In genomic region chr19:19040417-19040816, GRCh38 we compare ENCODE assay signal across 8 cellular contexts. TPM values are rescaled to one million over a fixed set of nuclear protein-coding genes. Genes with fewer than 3 reads are reported as not detected.
DNase-seq lines count a peak whose midpoint lies in the region; ATAC-seq, FAIRE-seq and TF ChIP-seq lines count a peak whose summit lies in the region.
"Had no signal": no experiment of that assay in that cellular context is flagged by ENCODE, and none has a peak within 500 bp of the region (broad histone marks: within the 10 kb centered on the region; RNA-seq: fewer than 3 reads in every experiment).

No MANE protein-coding gene starts in this region.

- intact Hi-C loops in heart left ventricle (cut with DNase I) = no loop called here
- intact Hi-C loops in spleen (cut with DNase I; ENCODE audit: low total_unique reads) = no loop called here

- H3K27me3 ChIP-seq in heart left ventricle = no peaks in the 10 kb centered on the region
- no peaks in the 10 kb centered on the region for H3K27me3 ChIP-seq in spleen (replicated peaks in 1 of 7)
- no peaks in the 10 kb centered on the region for H3K27me3 ChIP-seq in endodermal cell (ENCODE audit: control insufficient read depth, insufficient read depth, low read length, poor library complexity, severe bottlenecking)

- H3K9ac ChIP-seq in endodermal cell (ENCODE audit: extremely low read depth, low read length, poor library complexity, severe bottlenecking) = no peak overlapping the region

- no peak for TF ChIP-seq POLR2A in heart left ventricle (IDR thresholded peaks at IDR 0.05)
- TF ChIP-seq POLR2A in spleen (IDR thresholded peaks at IDR 0.05) = no peak

- POLR2A ChIA-PET in RWPE1 (lab: Yijun Ruan, JAX; ENCODE audit: low non-redundant PET) = no interaction called here

- H3K4me3 ChIP-seq in heart left ventricle = no peak overlapping the region
- H3K4me3 ChIP-seq in spleen = no peak overlapping the region
- no peak overlapping the region for H3K4me3 ChIP-seq in endodermal cell (ENCODE audit: low read length)

- ATAC-seq in heart left ventricle = peak in 3 of 4 donors; percentile 29 to 46 (median 42)

- H3K27ac ChIP-seq in RWPE1 (peak overlapping the region; percentile 44), heart left ventricle (no peak overlapping the region), spleen (peak overlapping the region in 7 of 8 donors; percentile 26 to 77 (median 66)), endodermal cell (ENCODE audit: low read depth, low read length) (no peak overlapping the region)

- peaks cover 0 to 16% (median 2%) of the 10 kb centered on the region in 12 donors for H3K4me1 ChIP-seq in heart left ventricle
- peaks cover 0 to 35% (median 15%) of the 10 kb centered on the region in 6 donors for H3K4me1 ChIP-seq in spleen
- H3K4me1 ChIP-seq in endodermal cell (ENCODE audit: control insufficient read depth, insufficient read depth, low read length) = peaks cover 6% of the 10 kb centered on the region

- no peak overlapping the region for H3K27ac Mint-ChIP-seq in endodermal cell

- H3K9me3 Mint-ChIP-seq in endodermal cell = peaks cover 33% of the 10 kb centered on the region

- H3K36me3 Mint-ChIP-seq in endodermal cell (ENCODE audit: low read depth) = peaks cover 65% of the 10 kb centered on the region

- no peak for FAIRE-seq in urothelium cell line (lab: Jason Lieb, UNC)

- no peaks in the 10 kb centered on the region for H3K4me1 Mint-ChIP-seq in endodermal cell

- WGBS in heart left ventricle, 4 donors = 55 to 79% (median 67%) methylated on average over 7 of the region's 7 CpGs
- 69 to 88% (median 79%) methylated on average over 7 of the region's 7 CpGs for WGBS in spleen, 5 donors
- WGBS in endodermal cell (ENCODE audit: insufficient coverage in 1 of 2, insufficient read length in 1 of 2), 2 experiments = 91 to 96% methylated on average over 5 to 7 of the region's 7 CpGs

- H3K27me3 Mint-ChIP-seq in endodermal cell (ENCODE audit: insufficient read depth) = no peaks in the 10 kb centered on the region

- CTCF ChIA-PET in RWPE1 (lab: Yijun Ruan, JAX) = interaction anchor here (0.6 kb wide), 1 partner anchor 96 kb away, joined by 4 read pairs; no protein-coding TSS in a partner anchor

- DNase-seq in GM03348 (ENCODE audit: low spot score) (peak; percentile 65), RWPE1 (ENCODE audit: low spot score) (no peak), heart left ventricle (peak in 2 of 5 donors; percentile 50 to 53), spleen (no peak), endodermal cell (no peak), urothelium cell line (ENCODE audit: low spot score) (no peak), medulla oblongata (ENCODE audit: extremely low spot score) (no peak)
- DNase-seq: stimulated activated naive CD4-positive, alpha-beta T cell treated with Interleukin-2 at 50 U/mL for 16 hours had no signal

- no peaks in the 10 kb centered on the region for H3K9me3 ChIP-seq in heart left ventricle
- H3K9me3 ChIP-seq in spleen = no peaks in the 10 kb centered on the region
- peaks cover 20% of the 10 kb centered on the region for H3K9me3 ChIP-seq in endodermal cell (ENCODE audit: control insufficient read depth, low read length)

- no peak overlapping the region for H3K4me3 Mint-ChIP-seq in endodermal cell

- TF ChIP-seq CTCF in RWPE1 (conservative IDR thresholded peaks at IDR 0.05; ENCODE audit: low read depth) (no peak), heart left ventricle (IDR thresholded peaks at IDR 0.05) (no peak), spleen (IDR thresholded peaks at IDR 0.05 in 8 of 11, conservative IDR thresholded peaks at IDR 0.05 in 3 of 11) (no peak), endodermal cell (conservative IDR thresholded peaks at IDR 0.05) (no peak)

- H3K36me3 ChIP-seq in heart left ventricle (peaks cover 0 to 35% (median 25%) of the 10 kb centered on the region in 9 donors), spleen (peaks cover 0 to 49% (median 24%) of the 10 kb centered on the region in 6 donors), endodermal cell (ENCODE audit: control insufficient read depth, insufficient read depth, low read length) (peaks cover 87% of the 10 kb centered on the region)

RNA-seq across cellular contexts. Expression of gene ARMC6, which starts 7.0 kb away (rescaled TPM):
- total RNA-seq in heart left ventricle (10 to 100 TPM in 8 of 9 donors, 1 to 10 TPM in 1; 9.9 to 23.6 (median 18.0) TPM), spleen (10 to 100 TPM; 17.2 to 27.4 (median 18.7) TPM), endodermal cell (10 to 100 TPM; 26.1 to 37.8 TPM)
- polyA plus RNA-seq in heart left ventricle (10 to 100 TPM; 22.4 to 24.7 TPM), spleen (10 to 100 TPM; 25.8 to 29.0 (median 28.5) TPM)
- 30.8 TPM for polyA plus RNA-seq in endodermal cell (2013, experiment 1 of 2)
- 27.0 TPM for polyA plus RNA-seq in endodermal cell (2013, experiment 2 of 2)

RNA-seq across cellular contexts. Expression of gene SUGP2, which starts 7.1 kb away (rescaled TPM):
- total RNA-seq in heart left ventricle (10 to 100 TPM; 36.1 to 76.5 (median 59.4) TPM), spleen (100 to 1,000 TPM in 2 of 7 donors, 10 to 100 TPM in 5; 55.7 to 109 (median 79.1) TPM), endodermal cell (100 to 1,000 TPM; 121 to 157 TPM)
- polyA plus RNA-seq in heart left ventricle (10 to 100 TPM; 36.8 to 47.8 TPM), spleen (100 to 1,000 TPM in 2 of 3 donors, 10 to 100 TPM in 1; 54.5 to 127 (median 106) TPM)
- 130 TPM for polyA plus RNA-seq in endodermal cell (2013, experiment 1 of 2)
- 124 TPM for polyA plus RNA-seq in endodermal cell (2013, experiment 2 of 2)

RNA-seq across cellular contexts. Expression of gene SLC25A42, which starts 23.4 kb away (rescaled TPM):
- total RNA-seq in heart left ventricle (10 to 100 TPM; 15.7 to 28.0 (median 17.9) TPM), spleen (10 to 100 TPM; 12.5 to 25.3 (median 16.8) TPM), endodermal cell (1 to 10 TPM; 6.6 to 7.2 TPM)
- polyA plus RNA-seq in heart left ventricle (10 to 100 TPM; 15.6 to 21.1 TPM), spleen (10 to 100 TPM in 2 of 3 donors, 1 to 10 TPM in 1; 9.7 to 11.6 (median 10.6) TPM)
- 7.0 TPM for polyA plus RNA-seq in endodermal cell (2013, experiment 1 of 2)
- 7.3 TPM for polyA plus RNA-seq in endodermal cell (2013, experiment 2 of 2)

Comparison
In these comparisons a context has a peak if more than half of its experiments do, and no peak if none do; other contexts are left out.
1. H3K27ac ChIP-seq: peak in RWPE1 (single experiment) and spleen (7 of 8); none in heart left ventricle (0 of 12) and endodermal cell (single experiment).